Comparison of ENCODE assay signal across 35 cellular contexts in genomic region chr12:88707800-88708199, GRCh38.
"Had no signal": no experiment of that assay in that cellular context is flagged by ENCODE, and none has a peak within 500 bp of the region (broad histone marks: within the 10 kb centered on the region; RNA-seq: fewer than 3 reads in every experiment).

No MANE protein-coding gene starts in this region.

- H3K9me3 ChIP-seq: MG63 had no signal

- H3K36me3 ChIP-seq: MG63 had no signal

- DNase-seq: Karpas-422, Kasumi-1, MG63, MM.1S, MV-4-11, NCI-H1048, NCI-H1092, NCI-H1092 treated with DMSO at 0.1 percent for 48 hours, NCI-H1105, NCI-H1105 treated with DMSO at 0.1 percent for 48 hours, NCI-H1417, NCI-H1417 treated with DMSO at 0.1 percent for 48 hours, NCI-H1436, NCI-H1436 treated with DMSO at 0.1 percent for 48 hours, NCI-H146, NCI-H1694, NCI-H1694 treated with DMSO at 0.1 percent for 48 hours, NCI-H187, NCI-H187 treated with DMSO at 0.1 percent for 48 hours, NCI-H1930, NCI-H2029, NCI-H2029 treated with DMSO at 0.1 percent for 48 hours, NCI-H2081, NCI-H2081 treated with DMSO at 0.1 percent for 48 hours, NCI-H2107, NCI-H2171, NCI-H2171 treated with DMSO at 0.1 percent for 48 hours, NCI-H2227 treated with DMSO at 0.1 percent for 48 hours, NCI-H226, NCI-H345, NCI-H446, NCI-H446 treated with DMSO at 0.1 percent for 48 hours, NCI-H510A, NCI-H510A treated with DMSO at 0.1 percent for 48 hours, NCI-H524 had no signal

- H3K27me3 ChIP-seq: MG63 had no signal

- H3K4me3 ChIP-seq: MG63 had no signal
